9 cellular contexts compared by ENCODE assay signal in the genomic region with DNA sequence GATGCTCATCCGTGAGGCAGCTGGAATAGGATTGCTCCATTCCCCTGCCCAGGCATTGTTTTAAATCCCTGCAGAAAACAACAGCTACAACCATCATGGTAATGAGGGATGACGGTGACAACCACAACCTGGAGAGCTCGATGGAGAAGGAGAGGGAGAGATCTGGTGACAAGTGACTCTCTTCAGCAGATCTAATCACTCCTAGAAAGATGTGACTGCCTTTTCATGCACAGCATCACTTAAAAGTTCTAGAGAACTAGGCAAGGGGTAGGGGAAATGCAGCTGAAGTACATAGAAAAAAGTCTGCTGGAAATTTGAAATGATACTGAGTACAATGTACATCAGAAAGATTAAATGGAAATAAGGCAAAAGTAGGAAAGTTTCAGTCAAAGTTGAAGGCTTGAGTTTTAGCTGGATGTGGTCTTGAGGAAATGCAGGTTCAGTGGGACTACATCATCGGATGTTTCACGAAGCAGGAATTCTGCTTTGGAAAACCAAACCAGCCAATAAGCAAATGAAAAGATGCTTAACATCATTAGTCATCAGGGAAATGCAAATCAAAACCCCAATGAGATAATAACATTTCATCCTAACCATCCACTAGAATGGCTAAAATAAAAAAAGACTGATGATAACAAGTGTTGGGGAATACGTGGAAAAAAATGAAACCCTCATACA. TPM values are rescaled to one million over a fixed set of nuclear protein-coding genes. Genes with fewer than 3 reads are reported as not detected.
DNase-seq lines count a peak whose midpoint lies in the region; ATAC-seq and TF ChIP-seq lines count a peak whose summit lies in the region.
"Had no signal": no experiment of that assay in that cellular context is flagged by ENCODE, and none has a peak within 500 bp of the region (broad histone marks: within the 10 kb centered on the region; RNA-seq: fewer than 3 reads in every experiment).

No MANE protein-coding gene starts in this region.

- POLR2A ChIA-PET in CD4-positive, alpha-beta memory T cell (lab: Charles Lee; ENCODE audit: partially characterized antibody), result interaction anchor here (1.1 to 23.1 kb wide), 6 partner anchors 11 to 180 kb away, joined by 3 to 659 read pairs (median 12); no protein-coding TSS in a partner anchor
- POLR2A ChIA-PET in Caco-2 (lab: Charles Lee), result no interaction called here

- H3K79me1 ChIP-seq in neuronal stem cell (ENCODE audit: low read depth, low read length), result no peaks in the 10 kb centered on the region

- peak overlapping the region; percentile 83 to 95 (median 88) for H3K27ac Mint-ChIP-seq in CD4-positive, alpha-beta memory T cell
- peak overlapping the region; percentile 82 for H3K27ac Mint-ChIP-seq in activated T-helper 1 cell treated with anti-CD3 and anti-CD28 coated beads, Interleukin-12 subunit alpha, Interleukin-12 subunit beta, Interleukin-2, Interleukin-4 antibody, amounts not matched to agents 30 ng/mL and 10 ng/mL and 1 ng/mL, durations not matched to agents 14 hours and 24 hours and 36 hours
- peak overlapping the region in 3 of 6 donors; percentile 33 to 89 (median 53) for H3K27ac Mint-ChIP-seq in naive B cell
- no peak overlapping the region for H3K27ac Mint-ChIP-seq in Caco-2 (ENCODE audit: unreplicated experiment)

- intact Hi-C loops in CD4-positive, alpha-beta memory T cell (cut with micrococcal nuclease), result loop anchor here (1.0 to 5.0 kb wide), 3 partner anchors 7 to 571 kb away; a partner anchor contains a TSS
- intact Hi-C loops in activated T-helper 1 cell treated with anti-CD3 and anti-CD28 coated beads, Interleukin-12 subunit alpha, Interleukin-12 subunit beta, Interleukin-2, Interleukin-4 antibody, amounts not matched to agents 30 ng/mL and 10 ng/mL and 1 ng/mL, durations not matched to agents 14 hours and 24 hours and 36 hours (cut with micrococcal nuclease), result loop anchor here (1.0 kb wide), 2 partner anchors 7 to 11 kb away; no protein-coding TSS in a partner anchor
- intact Hi-C loops in lower lobe of right lung (cut with DNase I) (no loop called here), Caco-2 (cut with micrococcal nuclease; ENCODE audit: unreplicated experiment) (no loop called here)

- no peak overlapping the region for H4K8ac ChIP-seq in neuronal stem cell (ENCODE audit: low read depth, low read length)

- H3K14ac ChIP-seq in neuronal stem cell (ENCODE audit: low read length), result no peak overlapping the region

- H2BK5ac ChIP-seq in neuronal stem cell (ENCODE audit: low read length), result no peak overlapping the region

- no peak overlapping the region for H4K91ac ChIP-seq in neuronal stem cell (ENCODE audit: low read depth, low read length, poor library complexity)

- H2AFZ ChIP-seq in neuronal stem cell (ENCODE audit: low read length), result no peak overlapping the region

- H3K9ac ChIP-seq in HUES48 (ENCODE audit: low read depth, low read length), result no peak overlapping the region
- H3K9ac ChIP-seq in neuronal stem cell (ENCODE audit: low read depth, low read length, poor library complexity), result no peak overlapping the region

- H2AK5ac ChIP-seq in neuronal stem cell (ENCODE audit: low read depth, low read length), result no peak overlapping the region

- no peak overlapping the region for H3K4ac ChIP-seq in neuronal stem cell (ENCODE audit: low read length)

- no peaks in the 10 kb centered on the region for H3K9me3 ChIP-seq in CD4-positive, alpha-beta memory T cell (ENCODE audit: control insufficient read depth in 1 of 2, low read length in 2 of 2)
- H3K9me3 ChIP-seq in HUES48 (ENCODE audit: control insufficient read depth, insufficient read depth, low read length) (no peaks in the 10 kb centered on the region), lower lobe of right lung (no peaks in the 10 kb centered on the region), Caco-2 (no peaks in the 10 kb centered on the region), neuronal stem cell (replicated peaks in 1 of 2; ENCODE audit: control insufficient read depth in 2 of 2, insufficient read depth in 1 of 2, low read depth in 1 of 2, low read length in 2 of 2) (no peaks in the 10 kb centered on the region)
- H3K9me3 ChIP-seq: sigmoid colon had no signal

- no peaks in the 10 kb centered on the region for H3K27me3 Mint-ChIP-seq in CD4-positive, alpha-beta memory T cell
- peaks cover 2% of the 10 kb centered on the region for H3K27me3 Mint-ChIP-seq in activated T-helper 1 cell treated with anti-CD3 and anti-CD28 coated beads, Interleukin-12 subunit alpha, Interleukin-12 subunit beta, Interleukin-2, Interleukin-4 antibody, amounts not matched to agents 30 ng/mL and 10 ng/mL and 1 ng/mL, durations not matched to agents 14 hours and 24 hours and 36 hours (ENCODE audit: insufficient read depth)
- H3K27me3 Mint-ChIP-seq in naive B cell (no peaks in the 10 kb centered on the region), Caco-2 (ENCODE audit: insufficient read depth, unreplicated experiment) (no peaks in the 10 kb centered on the region)

- H3K27me3 ChIP-seq in CD4-positive, alpha-beta memory T cell (ENCODE audit: insufficient read depth, low read length), result no peaks in the 10 kb centered on the region
- H3K27me3 ChIP-seq in HUES48 (ENCODE audit: control insufficient read depth, insufficient read depth, low read length) (no peaks in the 10 kb centered on the region), lower lobe of right lung (ENCODE audit: low read depth) (no peaks in the 10 kb centered on the region), Caco-2 (replicated peaks; ENCODE audit: control insufficient read depth, insufficient read depth, low read length) (no peaks in the 10 kb centered on the region), neuronal stem cell (ENCODE audit: control insufficient read depth in 3 of 3, insufficient read depth in 3 of 3, low read depth in 1 of 3, low read length in 3 of 3) (no peaks in the 10 kb centered on the region)
- H3K27me3 ChIP-seq: sigmoid colon had no signal

- H3K4me1 ChIP-seq in CD4-positive, alpha-beta memory T cell (ENCODE audit: insufficient read depth, low read length), result peaks cover 71% of the 10 kb centered on the region
- H3K4me1 ChIP-seq in HUES48 (ENCODE audit: control insufficient read depth, insufficient read depth, low read length) (peaks cover 9% of the 10 kb centered on the region; the same call in 1 of the 2 replicates), lower lobe of right lung (no peaks in the 10 kb centered on the region), Caco-2 (no peaks in the 10 kb centered on the region), neuronal stem cell (ENCODE audit: control insufficient read depth in 2 of 2, insufficient read depth in 1 of 2, low read depth in 1 of 2, low read length in 2 of 2) (no peaks in the 10 kb centered on the region)
- H3K4me1 ChIP-seq: sigmoid colon had no signal

- peaks cover 52 to 80% (median 64%) of the 10 kb centered on the region in 4 donors for H3K4me1 Mint-ChIP-seq in CD4-positive, alpha-beta memory T cell
- peaks cover 77% of the 10 kb centered on the region for H3K4me1 Mint-ChIP-seq in activated T-helper 1 cell treated with anti-CD3 and anti-CD28 coated beads, Interleukin-12 subunit alpha, Interleukin-12 subunit beta, Interleukin-2, Interleukin-4 antibody, amounts not matched to agents 30 ng/mL and 10 ng/mL and 1 ng/mL, durations not matched to agents 14 hours and 24 hours and 36 hours (ENCODE audit: low read depth)
- H3K4me1 Mint-ChIP-seq in naive B cell (peaks cover 44 to 48% (median 46%) of the 10 kb centered on the region in 3 donors), Caco-2 (ENCODE audit: low read depth, unreplicated experiment) (peaks cover 11% of the 10 kb centered on the region)

- no peak overlapping the region for H2BK12ac ChIP-seq in neuronal stem cell (ENCODE audit: low read length)

- no peak overlapping the region for H2BK15ac ChIP-seq in neuronal stem cell (ENCODE audit: low read length)

- ATAC-seq in naive B cell (ENCODE audit: low read depth in 2 of 2) (no peak), lower lobe of right lung (no peak), HG03025 (IDR thresholded peaks at IDR 0.05; ENCODE audit: low FRiP score, unreplicated experiment) (no peak)

- no peak overlapping the region for H3K23ac ChIP-seq in neuronal stem cell (ENCODE audit: low read depth, low read length, poor library complexity)

- peak overlapping the region; percentile 10 to 73 (median 61) for H3K4me3 Mint-ChIP-seq in CD4-positive, alpha-beta memory T cell
- peak overlapping the region; percentile 32 for H3K4me3 Mint-ChIP-seq in activated T-helper 1 cell treated with anti-CD3 and anti-CD28 coated beads, Interleukin-12 subunit alpha, Interleukin-12 subunit beta, Interleukin-2, Interleukin-4 antibody, amounts not matched to agents 30 ng/mL and 10 ng/mL and 1 ng/mL, durations not matched to agents 14 hours and 24 hours and 36 hours
- H3K4me3 Mint-ChIP-seq in naive B cell (peak overlapping the region in 6 of 8 donors; percentile 32 to 78 (median 68)), Caco-2 (ENCODE audit: unreplicated experiment) (no peak overlapping the region)

- peak overlapping the region; percentile 44 for H3K27ac ChIP-seq in CD4-positive, alpha-beta memory T cell (ENCODE audit: low read depth, low read length)
- peak overlapping the region; percentile 55 for H3K27ac ChIP-seq in HUES48 (ENCODE audit: low read depth, low read length)
- H3K27ac ChIP-seq in lower lobe of right lung, result no peak overlapping the region
- H3K27ac ChIP-seq in neuronal stem cell (replicated peaks; ENCODE audit: low read length), result no peak overlapping the region
- H3K27ac ChIP-seq: sigmoid colon had no signal

- TF ChIP-seq CTCF in lower lobe of right lung (IDR thresholded peaks at IDR 0.05) (no peak), Caco-2 (IDR thresholded peaks at IDR 0.05; ENCODE audit: insufficient read depth in 1 of 2, low read depth in 1 of 2, low read length in 1 of 2, severe bottlenecking in 1 of 2, unreplicated experiment in 1 of 2) (no peak)

- BruUV-seq in Caco-2 (replicated peaks; lab: Mats Ljungman, UMichigan), result no TSS peak

- H3K4me3 ChIP-seq in CD4-positive, alpha-beta memory T cell (ENCODE audit: low read length in 2 of 2), result peak overlapping the region in 1 of 2 donors; percentile 6
- no peak overlapping the region for H3K4me3 ChIP-seq in HUES48 (ENCODE audit: low read depth, low read length)
- no peak overlapping the region for H3K4me3 ChIP-seq in lower lobe of right lung
- no peak overlapping the region for H3K4me3 ChIP-seq in Caco-2 (ENCODE audit: low read depth, low read length)
- no peak overlapping the region for H3K4me3 ChIP-seq in neuronal stem cell (ENCODE audit: low read length in 2 of 2)
- H3K4me3 ChIP-seq: sigmoid colon had no signal

- no peaks in the 10 kb centered on the region for H3K36me3 Mint-ChIP-seq in CD4-positive, alpha-beta memory T cell
- H3K36me3 Mint-ChIP-seq in activated T-helper 1 cell treated with anti-CD3 and anti-CD28 coated beads, Interleukin-12 subunit alpha, Interleukin-12 subunit beta, Interleukin-2, Interleukin-4 antibody, amounts not matched to agents 30 ng/mL and 10 ng/mL and 1 ng/mL, durations not matched to agents 14 hours and 24 hours and 36 hours (ENCODE audit: low read depth), result no peaks in the 10 kb centered on the region
- H3K36me3 Mint-ChIP-seq in naive B cell (no peaks in the 10 kb centered on the region), Caco-2 (ENCODE audit: insufficient read depth, unreplicated experiment) (no peaks in the 10 kb centered on the region)

- CTCF ChIA-PET in CD4-positive, alpha-beta memory T cell (lab: Charles Lee; ENCODE audit: partially characterized antibody), result interaction anchor here (1.0 to 29.0 kb wide), 6 partner anchors 9 to 38 kb away, joined by 3 to 745 read pairs (median 4); no protein-coding TSS in a partner anchor
- CTCF ChIA-PET in Caco-2 (lab: Charles Lee), result no interaction called here

- WGBS in neuronal stem cell (ENCODE audit: extremely low coverage in 2 of 2, insufficient read length in 2 of 2, insufficient replicate concordance in 1 of 2), 2 donors, result no CpG with 5 or more reads among the region's 6 CpGs

- H3K36me3 ChIP-seq in CD4-positive, alpha-beta memory T cell (ENCODE audit: insufficient read depth, low read length), result no peaks in the 10 kb centered on the region
- H3K36me3 ChIP-seq in HUES48 (ENCODE audit: control insufficient read depth, insufficient read depth, low read length) (no peaks in the 10 kb centered on the region), lower lobe of right lung (no peaks in the 10 kb centered on the region), Caco-2 (ENCODE audit: control insufficient read depth, insufficient read depth, low read length) (no peaks in the 10 kb centered on the region), neuronal stem cell (replicated peaks in 1 of 2; ENCODE audit: control insufficient read depth in 2 of 2, insufficient read depth in 2 of 2, low read length in 2 of 2) (no peaks in the 10 kb centered on the region)
- H3K36me3 ChIP-seq: sigmoid colon had no signal

- H3K4me2 ChIP-seq in neuronal stem cell (ENCODE audit: insufficient read depth, low read length, poor library complexity, severe bottlenecking), result no peak overlapping the region

- no peaks in the 10 kb centered on the region for H3K9me3 Mint-ChIP-seq in CD4-positive, alpha-beta memory T cell
- H3K9me3 Mint-ChIP-seq in activated T-helper 1 cell treated with anti-CD3 and anti-CD28 coated beads, Interleukin-12 subunit alpha, Interleukin-12 subunit beta, Interleukin-2, Interleukin-4 antibody, amounts not matched to agents 30 ng/mL and 10 ng/mL and 1 ng/mL, durations not matched to agents 14 hours and 24 hours and 36 hours, result no peaks in the 10 kb centered on the region
- no peaks in the 10 kb centered on the region for H3K9me3 Mint-ChIP-seq in naive B cell
- H3K9me3 Mint-ChIP-seq in Caco-2 (ENCODE audit: unreplicated experiment), result peaks cover 9% of the 10 kb centered on the region

- no peak overlapping the region for H3K18ac ChIP-seq in neuronal stem cell (ENCODE audit: low read length)

- H2BK120ac ChIP-seq in neuronal stem cell (ENCODE audit: low read depth, low read length), result no peak overlapping the region

- no peak for DNase-seq in CD4-positive, alpha-beta memory T cell
- DNase-seq in activated T-helper 1 cell treated with anti-CD3 and anti-CD28 coated beads, Interleukin-12 subunit alpha, Interleukin-12 subunit beta, Interleukin-2, Interleukin-4 antibody, amounts not matched to agents 30 ng/mL and 10 ng/mL and 1 ng/mL, durations not matched to agents 14 hours and 24 hours and 36 hours (ENCODE audit: low spot score), result no peak
- DNase-seq in naive B cell (no peak), lower lobe of right lung (no peak), Caco-2 (no peak), neuronal stem cell (ENCODE audit: low spot score) (no peak)
- DNase-seq: sigmoid colon had no signal

RNA-seq across cellular contexts. Expression of a gene that starts 6.8 kb away (rescaled TPM):
- 100 to 1,000 TPM; 162 to 163 TPM for total RNA-seq in CD4-positive, alpha-beta memory T cell
- 100 to 1,000 TPM in 1 of 2 donors, 10 to 100 TPM in 1; 37.1 to 125 TPM for polyA plus RNA-seq in CD4-positive, alpha-beta memory T cell
- 71.6 and 74.2 TPM in 2 replicates for total RNA-seq in activated T-helper 1 cell treated with anti-CD3 and anti-CD28 coated beads, Interleukin-12 subunit alpha, Interleukin-12 subunit beta, Interleukin-2, Interleukin-4 antibody, amounts not matched to agents 30 ng/mL and 10 ng/mL and 1 ng/mL, durations not matched to agents 14 hours and 24 hours and 36 hours
- polyA plus RNA-seq in naive B cell (ENCODE audit: low read depth in 6 of 6), result 100 to 1,000 TPM in 4 of 6 donors, 10 to 100 TPM in 2; 45.1 to 164 (median 107) TPM
- 48.5 TPM for total RNA-seq in lower lobe of right lung
- total RNA-seq in Caco-2 (2022), result 0.48 and 0.58 TPM in 2 replicates
- polyA plus RNA-seq in neuronal stem cell (2013, experiment 1 of 2), result 1.4 TPM
- 1.4 TPM for polyA plus RNA-seq in neuronal stem cell (2013, experiment 2 of 2)

Comparison
In these comparisons a context has a peak if more than half of its experiments do, and no peak if none do; other contexts are left out.
1. H3K27ac ChIP-seq: peak in CD4-positive, alpha-beta memory T cell (single experiment) and HUES48 (single experiment); none in lower lobe of right lung (single experiment) and neuronal stem cell (single experiment).
2. RNA of a gene that starts 6.8 kb away (total RNA-seq): 162 to 163 TPM in CD4-positive, alpha-beta memory T cell, 71.6 to 74.2 TPM in activated T-helper 1 cell treated with anti-CD3 and anti-CD28 coated beads, Interleukin-12 subunit alpha, Interleukin-12 subunit beta, Interleukin-2, Interleukin-4 antibody, amounts not matched to agents 30 ng/mL and 10 ng/mL and 1 ng/mL, durations not matched to agents 14 hours and 24 hours and 36 hours and 48.5 TPM in lower lobe of right lung (single experiment); 0.48 to 0.58 TPM in Caco-2; every median in the first group is over 10 times any median in the second.
3. intact Hi-C loops: an anchor here in CD4-positive, alpha-beta memory T cell (1.0 to 5.0 kb wide) and activated T-helper 1 cell treated with anti-CD3 and anti-CD28 coated beads, Interleukin-12 subunit alpha, Interleukin-12 subunit beta, Interleukin-2, Interleukin-4 antibody, amounts not matched to agents 30 ng/mL and 10 ng/mL and 1 ng/mL, durations not matched to agents 14 hours and 24 hours and 36 hours (1.0 kb wide); none called in lower lobe of right lung and Caco-2.